ENCODE assay signal across 11 cellular contexts in the genomic region with DNA sequence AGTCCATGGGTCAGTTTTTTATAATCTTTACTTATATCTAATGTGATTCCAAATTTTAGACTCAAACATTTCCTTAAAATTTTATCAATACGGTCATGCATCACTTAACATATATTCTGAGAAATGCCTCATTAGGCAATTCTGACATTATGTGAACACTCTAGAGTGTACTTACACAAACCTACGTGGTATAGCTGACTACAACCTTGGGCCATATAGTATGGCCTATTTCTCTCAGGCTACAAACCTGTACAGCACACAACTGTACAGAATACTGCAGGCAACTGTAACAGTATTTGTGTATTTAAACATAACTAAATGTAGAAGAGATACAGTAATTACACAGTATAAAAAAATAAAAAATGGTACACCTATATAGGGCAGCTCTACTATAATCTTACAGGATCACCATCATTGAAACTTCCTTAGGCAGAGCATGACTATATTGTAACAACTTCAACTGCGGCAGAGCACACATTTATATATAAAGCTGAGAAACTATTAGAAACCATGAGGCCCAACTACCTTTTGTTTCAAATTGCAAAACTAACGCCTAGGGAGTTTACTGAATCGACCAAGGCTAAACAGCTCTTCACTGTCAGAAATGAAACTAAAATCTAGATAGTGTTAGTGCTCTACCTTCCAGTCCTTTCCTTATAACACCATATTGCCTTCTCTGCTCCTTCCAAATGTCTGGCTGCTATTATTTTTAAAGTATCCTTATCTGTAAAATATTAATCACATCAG. TPM values are rescaled to one million over a fixed set of nuclear protein-coding genes. Genes with fewer than 3 reads are reported as not detected.
DNase-seq lines count a peak whose midpoint lies in the region; ATAC-seq and TF ChIP-seq lines count a peak whose summit lies in the region.
"Had no signal": no experiment of that assay in that cellular context is flagged by ENCODE, and none has a peak within 500 bp of the region (broad histone marks: within the 10 kb centered on the region; RNA-seq: fewer than 3 reads in every experiment).

No MANE protein-coding gene starts in this region.

- H3K79me1 ChIP-seq in H9 (ENCODE audit: insufficient read depth, low read depth, low read length, poor library complexity, severe bottlenecking) = peaks cover 3% of the 10 kb centered on the region

- no CpG with 5 or more reads among the region's 5 CpGs for WGBS in H9 (ENCODE audit: extremely low coverage, insufficient read length, low lambda C conversion rate)

- peak; percentile 74 for ATAC-seq in DND-41 (ENCODE audit: insufficient read depth, low read depth)
- ATAC-seq in GM19455 (IDR thresholded peaks at IDR 0.05; ENCODE audit: unreplicated experiment) = peak; percentile 39
- ATAC-seq in HG03521 (IDR thresholded peaks at IDR 0.05; ENCODE audit: unreplicated experiment) = peak; percentile 42
- ATAC-seq in left colon = peak; percentile 79

- H2BK20ac ChIP-seq in H9 (ENCODE audit: low read depth, low read length, poor library complexity, severe bottlenecking) = no peak overlapping the region

- H2BK120ac ChIP-seq in H9 (ENCODE audit: low read depth, low read length, poor library complexity, severe bottlenecking) = no peak overlapping the region

- no peak overlapping the region for H3T11ph ChIP-seq in H9 (ENCODE audit: low read length)

- H3K27me3 ChIP-seq in DND-41 (ENCODE audit: insufficient read depth, low read length, poor library complexity) (no peaks in the 10 kb centered on the region), H9 (ENCODE audit: insufficient read depth, low read length) (no peaks in the 10 kb centered on the region)

- H3K79me2 ChIP-seq in DND-41 (ENCODE audit: insufficient read depth, low read length) = peaks cover 98% of the 10 kb centered on the region
- H3K79me2 ChIP-seq in H9 (ENCODE audit: insufficient read depth, low read length) = peaks cover 46% of the 10 kb centered on the region; the same call in 1 of the 2 replicates

- TF ChIP-seq CTCF in DND-41 (IDR thresholded peaks at IDR 0.05; ENCODE audit: borderline replicate concordance, extremely low read depth, low read length, poor library complexity, severe bottlenecking) (no peak), H9 (conservative IDR thresholded peaks at IDR 0.05) (no peak)

- H2AK5ac ChIP-seq in H9 (ENCODE audit: insufficient read length, low read length) = no peak overlapping the region

- H3K14ac ChIP-seq in H9 (ENCODE audit: insufficient read depth, low read length) = no peak overlapping the region

- H3K4me3 Mint-ChIP-seq in H9 = no peak overlapping the region

- H3K27ac Mint-ChIP-seq in H9 = peak overlapping the region in 1 of 3 experiments; percentile 40; a peak in 2 of 7 replicates

- H3K9ac ChIP-seq in DND-41 (ENCODE audit: low read depth, low read length) (no peak overlapping the region), H9 (ENCODE audit: extremely low read depth, insufficient read length, low read length) (no peak overlapping the region)

- peaks cover 12 to 29% of the 10 kb centered on the region in 2 experiments for H3K4me1 Mint-ChIP-seq in H9

- H3K4ac ChIP-seq in H9 (ENCODE audit: low read depth, low read length) = no peak overlapping the region

- H4K8ac ChIP-seq in H9 (replicated peaks; ENCODE audit: insufficient read length, low read depth, low read length) = no peak overlapping the region

- no peaks in the 10 kb centered on the region for H3K27me3 Mint-ChIP-seq in H9 (ENCODE audit: low read depth)
- H3K27me3 Mint-ChIP-seq: brain had no signal

- H4K20me1 ChIP-seq in DND-41 (ENCODE audit: insufficient read depth, low read length) (peaks cover 28% of the 10 kb centered on the region; the same call in 1 of the 2 replicates), H9 (ENCODE audit: control insufficient read depth, insufficient read depth, insufficient read length) (no peaks in the 10 kb centered on the region)

- H3K4me3 ChIP-seq in DND-41 (ENCODE audit: low read depth in 1 of 2, low read length in 2 of 2) = no peak overlapping the region

- H2AFZ ChIP-seq in DND-41 (ENCODE audit: low read depth, low read length) (no peak overlapping the region), H9 (ENCODE audit: low read length) (no peak overlapping the region)

- no peaks in the 10 kb centered on the region for H3K9me3 Mint-ChIP-seq in H9
- H3K9me3 Mint-ChIP-seq: brain had no signal

- H3K36me3 ChIP-seq in DND-41 (ENCODE audit: insufficient read depth, low read length) = no peaks in the 10 kb centered on the region

- intact Hi-C loops in left colon (cut with DNase I, micrococcal nuclease) = no loop called here

- no peak overlapping the region for H4K5ac ChIP-seq in H9 (ENCODE audit: insufficient read length, low read depth, low read length)

- H3K56ac ChIP-seq in H9 (ENCODE audit: insufficient read length, low read depth, low read length) = no peak overlapping the region

- no peak overlapping the region for H2BK12ac ChIP-seq in H9 (ENCODE audit: insufficient read length, low read depth, low read length)

- DNase-seq in DND-41 (no peak), left colon (no peak), NCI-H69 (lab: John Stamatoyannopoulos, UW) (no peak), H9 (no peak), NCI-H2227 treated with DMSO at 0.1 percent for 48 hours (lab: John Stamatoyannopoulos, UW) (no peak), UCSD-AML1 (lab: John Stamatoyannopoulos, UW; ENCODE audit: unreplicated experiment) (no peak)
- DNase-seq: NCI-H526, trophoblast cell had no signal

- peak overlapping the region; percentile 23; the same call in 1 of the 2 replicates for H3K27ac ChIP-seq in DND-41 (ENCODE audit: low read length)
- no peak overlapping the region for H3K27ac ChIP-seq in H9 (ENCODE audit: insufficient read length, low read depth, low read length)

- H2BK15ac ChIP-seq in H9 (ENCODE audit: low read depth, low read length) = no peak overlapping the region

- H4K91ac ChIP-seq in H9 (ENCODE audit: insufficient read length, low read depth, low read length) = no peak overlapping the region

- no peak overlapping the region for H2BK5ac ChIP-seq in H9 (ENCODE audit: insufficient read length, low read length)

- no peaks in the 10 kb centered on the region; a peak in 1 of 7 replicates for H3K36me3 Mint-ChIP-seq in H9 (ENCODE audit: insufficient read depth in 1 of 3, low read depth in 3 of 3)

- no peaks in the 10 kb centered on the region for H3K23me2 ChIP-seq in H9 (ENCODE audit: insufficient read length, low read depth, low read length, poor library complexity, severe bottlenecking)

- peak overlapping the region; percentile 24; the same call in 1 of the 2 replicates for H3K4me2 ChIP-seq in DND-41 (ENCODE audit: insufficient read depth, low read length)
- no peak overlapping the region for H3K4me2 ChIP-seq in H9 (ENCODE audit: insufficient read depth, insufficient read length, low read length)

- H3K9me3 ChIP-seq in DND-41 (ENCODE audit: insufficient read depth, low read length, severe bottlenecking) (no peaks in the 10 kb centered on the region), H9 (ENCODE audit: control insufficient read depth, low read depth, low read length) (no peaks in the 10 kb centered on the region)

- H3K4me1 ChIP-seq in DND-41 (ENCODE audit: insufficient read depth, low read length) = peaks cover 33% of the 10 kb centered on the region
- no peaks in the 10 kb centered on the region for H3K4me1 ChIP-seq in H9 (ENCODE audit: insufficient read depth, low read length)

- no peak overlapping the region for H3K18ac ChIP-seq in H9 (ENCODE audit: insufficient read length, low read depth, low read length)

- no peak overlapping the region for H3K23ac ChIP-seq in H9 (ENCODE audit: insufficient read length, low read depth, low read length)

RNA-seq across cellular contexts. Expression of a gene that starts 6.9 kb away (rescaled TPM):
- total RNA-seq in left colon (10 to 100 TPM; 64.7 to 74.6 TPM), H9 (2021) (86.9 and 89.2 TPM in 2 replicates)
